35 cellular contexts compared by ENCODE assay signal in genomic region chr4:153880983-153881382, GRCh38.
"Had no signal": no experiment of that assay in that cellular context is flagged by ENCODE, and none has a peak within 500 bp of the region (broad histone marks: within the 10 kb centered on the region; RNA-seq: fewer than 3 reads in every experiment).

No MANE protein-coding gene starts in this region.

- H3K4me3 ChIP-seq: adrenal gland, ascending aorta, breast epithelium, cardiac muscle cell, coronary artery, dorsolateral prefrontal cortex, esophagus muscularis mucosa, gastrocnemius medialis, heart right ventricle had no signal

- H3K27me3 Mint-ChIP-seq: dendritic cell treated with granulocyte-macrophage colony-stimulating factor and Interleukin-4, amounts not matched to agents 40 ng/mL and 50 ng/mL, for 4 days had no signal

- H3K27me3 ChIP-seq: adrenal gland, ascending aorta, breast epithelium, cardiac muscle cell, dorsolateral prefrontal cortex, esophagus muscularis mucosa, foreskin keratinocyte, gastrocnemius medialis, heart right ventricle had no signal

- DNase-seq: activated B cell treated with CpG ODN at 0.5 μM for 24 hours; activated CD4-positive, alpha-beta T cell treated with anti-CD3 and anti-CD28 coated beads for 48 hours; activated CD4-positive, alpha-beta T cell treated with anti-CD3 and anti-CD28 coated beads, Interleukin-2, amount 50 U/mL, for 1 hour; activated CD4-positive, alpha-beta T cell treated with anti-CD3 and anti-CD28 coated beads, Interleukin-2, amount 50 U/mL, for 48 hours; activated CD8-positive, alpha-beta memory T cell treated with anti-CD3 and anti-CD28 coated beads for 24 hours; activated CD8-positive, alpha-beta T cell treated with anti-CD3 and anti-CD28 coated beads for 36 hours; activated effector memory CD4-positive, alpha-beta T cell treated with Interleukin-2 at 50 U/mL for 16 hours; activated gamma-delta T cell treated with Interleukin-2 at 50 U/mL for 16 hours; activated naive CD4-positive, alpha-beta T cell treated with anti-CD3 and anti-CD28 coated beads, Interleukin-2, amount 50 U/mL, for 16 hours; activated naive CD4-positive, alpha-beta T cell treated with Interleukin-2 at 50 U/mL for 16 hours; activated T-cell treated with anti-CD3 and anti-CD28 coated beads, Interleukin-2, amount 50 U/mL, for 4 hours; adrenal gland; amygdala; central memory CD4-positive, alpha-beta T cell; cerebellar nuclear complex; dorsolateral prefrontal cortex; effector memory CD4-positive, alpha-beta T cell; foreskin keratinocyte; gastrocnemius medialis; heart right ventricle; T-helper 1 cell; T-helper 17 cell; T1000; WERI-Rb-1 had no signal

- ATAC-seq: activated CD4-positive, CD25-positive, alpha-beta regulatory T cell treated with anti-CD3 and anti-CD28 coated beads, Interleukin-2, amount 50 U/mL, for 24 hours; activated CD8-positive, alpha-beta T cell treated with anti-CD3 and anti-CD28 coated beads for 36 hours; activated T-cell treated with anti-CD3 and anti-CD28 coated beads, Interleukin-2, amount 50 U/mL, for 4 hours; activated T-helper 17 cell treated with anti-CD3 and anti-CD28 coated beads, Interleukin-2, amount 50 U/mL, for 72 hours; foreskin keratinocyte; gastrocnemius medialis; heart right ventricle; T-helper 17 cell had no signal

- H3K36me3 ChIP-seq: adrenal gland, ascending aorta, breast epithelium, cardiac muscle cell, esophagus muscularis mucosa, gastrocnemius medialis, heart right ventricle, WERI-Rb-1 had no signal

- H3K4me1 ChIP-seq: adrenal gland, ascending aorta, breast epithelium, esophagus muscularis mucosa, foreskin keratinocyte, gastrocnemius medialis, heart right ventricle had no signal

- H3K27ac ChIP-seq: adrenal gland, ascending aorta, breast epithelium, cardiac muscle cell, coronary artery, dorsolateral prefrontal cortex, esophagus muscularis mucosa, foreskin keratinocyte, gastrocnemius medialis, heart right ventricle, WERI-Rb-1 had no signal

- H3K4me3 Mint-ChIP-seq: activated B cell treated with CpG ODN at 0.5 μM for 24 hours; activated CD8-positive, alpha-beta T cell treated with anti-CD3 and anti-CD28 coated beads for 36 hours; activated naive CD8-positive, alpha-beta T cell; activated T-cell treated with anti-CD3 and anti-CD28 coated beads, Interleukin-2, amount 50 U/mL, for 4 hours; activated T-helper 17 cell treated with anti-CD3 and anti-CD28 coated beads, Interleukin-2, amount 50 U/mL, for 72 hours; brain; dendritic cell treated with granulocyte-macrophage colony-stimulating factor and Interleukin-4, amounts not matched to agents 40 ng/mL and 50 ng/mL, for 4 days; T-helper 17 cell; T-helper 2 cell treated with Interferon-gamma antibody and Interleukin-4, amounts not matched to agents 5 μg/mL and 100 μg/mL, for 36 hours had no signal

- H3K4me1 Mint-ChIP-seq: activated B cell treated with CpG ODN at 0.5 μM for 24 hours; activated T-helper 17 cell treated with anti-CD3 and anti-CD28 coated beads, Interleukin-2, amount 50 U/mL, for 72 hours; brain; T-helper 17 cell had no signal

- H3K27ac Mint-ChIP-seq: activated B cell treated with CpG ODN at 0.5 μM for 24 hours; activated CD8-positive, alpha-beta T cell treated with anti-CD3 and anti-CD28 coated beads for 36 hours; activated naive CD8-positive, alpha-beta T cell; activated T-helper 17 cell treated with anti-CD3 and anti-CD28 coated beads, Interleukin-2, amount 50 U/mL, for 72 hours; brain; dendritic cell treated with granulocyte-macrophage colony-stimulating factor and Interleukin-4, amounts not matched to agents 40 ng/mL and 50 ng/mL, for 4 days; T-helper 17 cell; T-helper 2 cell treated with Interferon-gamma antibody and Interleukin-4, amounts not matched to agents 5 μg/mL and 100 μg/mL, for 36 hours had no signal

- H3K9me3 ChIP-seq: gastrocnemius medialis had no signal
